11 cellular contexts compared by ENCODE assay signal in the genomic region with DNA sequence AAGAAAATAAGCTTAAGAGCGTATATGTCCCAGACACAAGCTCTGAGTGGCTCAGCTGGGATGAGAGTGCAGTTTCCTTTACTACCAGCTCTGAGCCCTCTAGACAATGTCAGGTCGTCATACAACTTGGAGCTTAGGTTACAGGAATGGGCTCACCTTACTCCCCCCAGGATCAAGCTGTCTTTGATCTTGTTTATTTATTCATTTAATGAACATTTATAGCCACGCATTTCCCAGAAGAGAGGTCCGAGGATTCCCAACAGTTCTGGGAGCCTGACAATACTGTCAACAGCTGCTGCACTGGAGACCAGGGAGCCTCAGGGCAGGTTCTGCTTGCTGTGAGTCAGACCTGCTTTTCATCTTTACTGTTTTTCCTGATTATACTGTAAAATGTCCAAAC.
A peak's percentile ranks its signal among the peaks of the same experiment; 100 is the strongest.
DNase-seq lines count a peak whose midpoint lies in the region; ATAC-seq and TF ChIP-seq lines count a peak whose summit lies in the region.
"Had no signal": no experiment of that assay in that cellular context is flagged by ENCODE, and none has a peak within 500 bp of the region (broad histone marks: within the 10 kb centered on the region; RNA-seq: fewer than 3 reads in every experiment).

No MANE protein-coding gene starts in this region.

- no peak for TF ChIP-seq POLR2A in breast epithelium (IDR thresholded peaks at IDR 0.05)

- POLR2A ChIA-PET in RWPE1 (lab: Yijun Ruan, JAX; ENCODE audit: low non-redundant PET), result no interaction called here

- ATAC-seq in HG03571 (IDR thresholded peaks at IDR 0.05; ENCODE audit: unreplicated experiment), result no peak
- ATAC-seq: Panc1 had no signal

- TF ChIP-seq CTCF in breast epithelium (IDR thresholded peaks at IDR 0.05) (no peak), RWPE1 (conservative IDR thresholded peaks at IDR 0.05; ENCODE audit: low read depth) (no peak)

- no peaks in the 10 kb centered on the region for H3K9me3 ChIP-seq in breast epithelium

- no peak overlapping the region for H3K4me3 ChIP-seq in breast epithelium

- intact Hi-C loops in breast epithelium (cut with DNase I; ENCODE audit: low total_unique reads), result no loop called here

- CTCF ChIA-PET in RWPE1 (lab: Yijun Ruan, JAX), result no interaction called here

- H3K4me1 ChIP-seq in breast epithelium, result peaks cover 0 to 3% of the 10 kb centered on the region in 2 donors

- H3K27me3 ChIP-seq in breast epithelium, result no peaks in the 10 kb centered on the region

- peak; percentile 58 for DNase-seq in H4 (ENCODE audit: low spot score)
- peak; percentile 42 for DNase-seq in NCI-H2196 treated with DMSO at 0.1 percent for 48 hours (lab: John Stamatoyannopoulos, UW; ENCODE audit: unreplicated experiment)
- peak; percentile 28 to 55 for DNase-seq in breast epithelium (ENCODE audit: low spot score in 2 of 2)
- DNase-seq in renal cortical epithelial cell (ENCODE audit: low read depth), result peak; percentile 52
- DNase-seq in activated CD4-positive, alpha-beta T cell treated with anti-CD3 and anti-CD28 coated beads for 4 hours, result no peak
- no peak for DNase-seq in RWPE1 (ENCODE audit: low spot score)
- DNase-seq: activated T-cell treated with anti-CD3 and anti-CD28 coated beads, Interleukin-2, amount 50 U/mL, for 48 hours; COR-L47; Kasumi-1 had no signal

- peak overlapping the region; percentile 25 to 56 for H3K27ac ChIP-seq in breast epithelium
- no peak overlapping the region for H3K27ac ChIP-seq in RWPE1

- H3K36me3 ChIP-seq in breast epithelium, result no peaks in the 10 kb centered on the region

Comparison
In these comparisons a context has a peak if more than half of its experiments do, and no peak if none do; other contexts are left out.
1. DNase-seq: peak in H4 (single experiment), NCI-H2196 treated with DMSO at 0.1 percent for 48 hours (single experiment), breast epithelium (2 of 2) and renal cortical epithelial cell (single experiment); none in activated CD4-positive, alpha-beta T cell treated with anti-CD3 and anti-CD28 coated beads for 4 hours (0 of 2) and RWPE1 (single experiment).